26 cellular contexts compared by ENCODE assay signal in the genomic region with DNA sequence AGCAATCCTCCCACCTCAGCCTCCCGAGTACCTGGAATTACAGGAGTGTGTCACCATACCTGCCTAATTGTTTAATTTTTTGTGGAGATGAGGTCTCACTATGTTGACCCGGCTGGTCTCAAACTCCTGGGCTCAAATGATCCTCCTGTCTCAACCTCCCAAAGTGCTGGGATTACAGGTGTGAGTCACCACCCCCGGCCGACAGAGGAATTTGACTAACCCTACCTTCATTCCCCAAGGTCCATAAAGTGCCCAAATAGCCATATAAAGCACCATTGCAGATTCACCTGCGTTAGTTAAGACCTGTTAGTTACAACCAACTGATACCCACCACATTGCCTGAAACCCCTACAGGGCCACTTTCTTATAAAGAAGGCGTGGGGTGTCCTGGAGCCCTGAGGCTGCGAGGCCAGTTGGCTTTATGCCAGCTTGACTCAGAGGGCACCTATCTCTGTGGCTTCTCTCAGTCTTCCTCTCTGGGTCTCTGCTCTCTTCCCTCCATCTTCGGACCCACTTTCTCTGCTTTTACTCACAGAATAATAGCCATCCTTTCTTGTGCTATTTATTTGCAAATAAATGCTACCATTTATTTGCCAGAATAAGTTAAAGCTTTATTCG.
DNase-seq lines count a peak whose midpoint lies in the region; ATAC-seq, FAIRE-seq and TF ChIP-seq lines count a peak whose summit lies in the region.
"Had no signal": no experiment of that assay in that cellular context is flagged by ENCODE, and none has a peak within 500 bp of the region (broad histone marks: within the 10 kb centered on the region; RNA-seq: fewer than 3 reads in every experiment).

No MANE protein-coding gene starts in this region.

- no peak for FAIRE-seq in urothelium cell line (lab: Jason Lieb, UNC)
- FAIRE-seq: A204.1, D721Med, GM12878, RCC 7860 had no signal

- H3K4me1 ChIP-seq in breast epithelium (no peaks in the 10 kb centered on the region), RWPE2 (ENCODE audit: insufficient read depth, poor library complexity, severe bottlenecking) (no peaks in the 10 kb centered on the region), esophagus squamous epithelium (no peaks in the 10 kb centered on the region)

- TF ChIP-seq CTCF in MCF 10A (IDR thresholded peaks at IDR 0.05; ENCODE audit: unreplicated experiment), result no peak
- no peak for TF ChIP-seq CTCF in breast epithelium (IDR thresholded peaks at IDR 0.05)
- TF ChIP-seq CTCF in RWPE2 (IDR thresholded peaks at IDR 0.05; ENCODE audit: poor library complexity, severe bottlenecking), result no peak
- no peak for TF ChIP-seq CTCF in esophagus squamous epithelium (IDR thresholded peaks at IDR 0.05)

- peaks cover 9% of the 10 kb centered on the region for H3K9me3 Mint-ChIP-seq in MCF 10A (ENCODE audit: unreplicated experiment)
- H3K9me3 Mint-ChIP-seq: CD4-positive, CD25-positive, alpha-beta regulatory T cell had no signal

- ATAC-seq in RWPE2 (ENCODE audit: low read depth) (peak; percentile 54), left lobe of liver (no peak)
- ATAC-seq: GM12878, Right ventricle myocardium inferior, SK-N-SH treated with all-trans-retinoic acid at 6 μM for 48 hours had no signal

- POLR2A ChIA-PET in MCF 10A (lab: Yijun Ruan, JAX), result no interaction called here

- TF ChIP-seq POLR2A in breast epithelium (IDR thresholded peaks at IDR 0.05) (no peak), esophagus squamous epithelium (IDR thresholded peaks at IDR 0.05) (no peak)

- no peak overlapping the region for H3K27ac Mint-ChIP-seq in MCF 10A (ENCODE audit: low read depth, unreplicated experiment)
- H3K27ac Mint-ChIP-seq: CD4-positive, CD25-positive, alpha-beta regulatory T cell had no signal

- no peaks in the 10 kb centered on the region for H3K9me3 ChIP-seq in breast epithelium
- no peaks in the 10 kb centered on the region for H3K9me3 ChIP-seq in RWPE2 (ENCODE audit: severe bottlenecking)
- no peaks in the 10 kb centered on the region for H3K9me3 ChIP-seq in esophagus squamous epithelium
- H3K9me3 ChIP-seq: BLaER1, SJCRH30 had no signal

- H3K27me3 Mint-ChIP-seq in MCF 10A (ENCODE audit: insufficient read depth, unreplicated experiment), result peaks cover 18% of the 10 kb centered on the region

- peaks cover 6% of the 10 kb centered on the region for H3K4me1 Mint-ChIP-seq in MCF 10A (ENCODE audit: insufficient read depth, unreplicated experiment)
- H3K4me1 Mint-ChIP-seq: CD4-positive, CD25-positive, alpha-beta regulatory T cell had no signal

- CTCF ChIA-PET in MCF 10A (lab: Yijun Ruan, JAX), result interaction anchor here (0.6 kb wide), 2 partner anchors 462 to 495 kb away, joined by 3 to 4 read pairs; no protein-coding TSS in a partner anchor

- WGBS in esophagus squamous epithelium, 2 donors, result 81 to 83% methylated on average over 7 to 8 of the region's 9 CpGs

- H3K4me3 Mint-ChIP-seq in MCF 10A (ENCODE audit: unreplicated experiment), result no peak overlapping the region
- H3K4me3 Mint-ChIP-seq: CD4-positive, CD25-positive, alpha-beta regulatory T cell had no signal

- peak; percentile 37 for DNase-seq in MCF 10A (ENCODE audit: unreplicated experiment)
- DNase-seq in breast epithelium (ENCODE audit: low spot score in 2 of 2), result no peak
- peak; percentile 12 for DNase-seq in LoVo (ENCODE audit: low spot score)
- no peak for DNase-seq in RWPE2 (ENCODE audit: low spot score)
- DNase-seq in urothelium cell line (ENCODE audit: low spot score), result peak; percentile 75
- no peak for DNase-seq in left lobe of liver (ENCODE audit: low spot score)
- DNase-seq in SW 1271 (lab: John Stamatoyannopoulos, UW), result no peak
- no peak for DNase-seq in esophagus squamous epithelium (lab: John Stamatoyannopoulos, UW)
- DNase-seq: CD4-positive, CD25-positive, alpha-beta regulatory T cell; GDM1; GOT3; HCEC 1CT; Kasumi-1; MM.1S; NCI-H1694 treated with DMSO at 0.1 percent for 48 hours; NCI-H2227 treated with DMSO at 0.1 percent for 48 hours; OCI-M1; SJCRH30; T-helper 2 cell had no signal

- intact Hi-C loops in MCF 10A (cut with micrococcal nuclease) (no loop called here), breast epithelium (cut with DNase I; ENCODE audit: low total_unique reads) (no loop called here), esophagus squamous epithelium (cut with DNase I) (no loop called here)

- H3K36me3 Mint-ChIP-seq in MCF 10A (ENCODE audit: insufficient read depth, unreplicated experiment), result no peaks in the 10 kb centered on the region
- H3K36me3 Mint-ChIP-seq: CD4-positive, CD25-positive, alpha-beta regulatory T cell had no signal

- no TSS peak for BruUV-seq in MCF 10A (replicated peaks; lab: Mats Ljungman, UMichigan)

- no peak overlapping the region for H3K27ac ChIP-seq in breast epithelium
- no peak overlapping the region for H3K27ac ChIP-seq in RWPE2 (ENCODE audit: poor library complexity, severe bottlenecking)
- no peak overlapping the region for H3K27ac ChIP-seq in esophagus squamous epithelium
- H3K27ac ChIP-seq: BLaER1, SJCRH30 had no signal

- no peaks in the 10 kb centered on the region for H3K27me3 ChIP-seq in breast epithelium
- no peaks in the 10 kb centered on the region for H3K27me3 ChIP-seq in RWPE2 (ENCODE audit: insufficient read depth, poor library complexity, severe bottlenecking)
- peaks cover 0 to 32% (median 0%) of the 10 kb centered on the region in 4 donors for H3K27me3 ChIP-seq in esophagus squamous epithelium
- H3K27me3 ChIP-seq: BLaER1, SJCRH30 had no signal

- H3K4me3 ChIP-seq in breast epithelium, result no peak overlapping the region
- H3K4me3 ChIP-seq in RWPE2 (ENCODE audit: severe bottlenecking), result no peak overlapping the region
- H3K4me3 ChIP-seq in esophagus squamous epithelium, result no peak overlapping the region
- H3K4me3 ChIP-seq: BLaER1, GM12878, SJCRH30 had no signal

- H3K36me3 ChIP-seq in breast epithelium (no peaks in the 10 kb centered on the region), RWPE2 (ENCODE audit: low read depth) (no peaks in the 10 kb centered on the region), esophagus squamous epithelium (no peaks in the 10 kb centered on the region)
- H3K36me3 ChIP-seq: BLaER1, SJCRH30 had no signal

Comparison
In these comparisons a context has a peak if more than half of its experiments do, and no peak if none do; other contexts are left out.
1. DNase-seq: peak in MCF 10A (single experiment), LoVo (single experiment) and urothelium cell line (single experiment); none in breast epithelium (0 of 2), RWPE2 (single experiment), left lobe of liver (single experiment), SW 1271 (0 of 2) and esophagus squamous epithelium (single experiment).